ENCODE assay signal across 8 cellular contexts in genomic region chr2:74148457-74149248, GRCh38. TPM values are rescaled to one million over a fixed set of nuclear protein-coding genes. Genes with fewer than 3 reads are reported as not detected.
DNase-seq lines count a peak whose midpoint lies in the region; ATAC-seq and TF ChIP-seq lines count a peak whose summit lies in the region.

No MANE protein-coding gene starts in this region.

- peaks cover 53% of the 10 kb centered on the region for H3F3A ChIP-seq in GM23248 (ENCODE audit: insufficient read depth)
- H3F3A ChIP-seq in smooth muscle cell (ENCODE audit: low read depth): peaks cover 16% of the 10 kb centered on the region

- H4K20me1 ChIP-seq in GM23248 (ENCODE audit: insufficient read depth) (no peaks in the 10 kb centered on the region), smooth muscle cell (ENCODE audit: low read depth) (no peaks in the 10 kb centered on the region)

- H2AFZ ChIP-seq in GM23248 (peak overlapping the region; percentile 97), smooth muscle cell (ENCODE audit: low read depth) (no peak overlapping the region)

- H3K9ac ChIP-seq in GM23248 (peak overlapping the region; percentile 80), smooth muscle cell (ENCODE audit: low read depth) (peak overlapping the region; percentile 28)

- H3K4me1 ChIP-seq in GM23248 (ENCODE audit: insufficient read depth): peaks cover 7% of the 10 kb centered on the region
- peaks cover 12% of the 10 kb centered on the region for H3K4me1 ChIP-seq in right cardiac atrium (ENCODE audit: control insufficient read depth, insufficient read depth, low read length)
- H3K4me1 ChIP-seq in smooth muscle cell (ENCODE audit: low read depth): peaks cover 16% of the 10 kb centered on the region

- in situ Hi-C loops in GM23248 (cut with MboI): no loop called here
- in situ Hi-C loops in ACHN (cut with HindIII; ENCODE audit: low pct_ligation_motif_present, low pct_unique_long_range_greater_than_20kb, low sequenced_read_pairs): no loop called here

- intact Hi-C loops in right cardiac atrium (cut with DNase I): no loop called here

- H3K27me3 ChIP-seq in GM23248 (replicated peaks; ENCODE audit: insufficient read depth) (no peaks in the 10 kb centered on the region), right cardiac atrium (ENCODE audit: control insufficient read depth, insufficient read depth) (no peaks in the 10 kb centered on the region), smooth muscle cell (ENCODE audit: low read depth) (no peaks in the 10 kb centered on the region)

- H3K4me2 ChIP-seq in GM23248 (ENCODE audit: unreplicated experiment) (peak overlapping the region; percentile 96), smooth muscle cell (peak overlapping the region; percentile 87)

- H3K9me3 ChIP-seq in GM23248 (ENCODE audit: low read depth) (no peaks in the 10 kb centered on the region), right cardiac atrium (ENCODE audit: control insufficient read depth, low read length) (no peaks in the 10 kb centered on the region), smooth muscle cell (replicated peaks; ENCODE audit: low read depth) (no peaks in the 10 kb centered on the region)

- peak overlapping the region; percentile 88 for H3K4me3 ChIP-seq in GM23248
- peak overlapping the region; percentile 88 for H3K4me3 ChIP-seq in right cardiac atrium (ENCODE audit: low read length)
- peak overlapping the region; percentile 85 for H3K4me3 ChIP-seq in smooth muscle cell

- H3K36me3 ChIP-seq in GM23248 (ENCODE audit: low read depth) (peaks cover 13% of the 10 kb centered on the region), smooth muscle cell (ENCODE audit: low read depth) (no peaks in the 10 kb centered on the region)

- ATAC-seq in right cardiac atrium: peak in 1 of 2 donors; percentile 2
- ATAC-seq in GM21723 (IDR thresholded peaks at IDR 0.05; ENCODE audit: unreplicated experiment): no peak

- H3K79me2 ChIP-seq in GM23248 (ENCODE audit: insufficient read depth): peaks cover 18% of the 10 kb centered on the region
- H3K79me2 ChIP-seq in smooth muscle cell (ENCODE audit: low read depth): peaks cover 9% of the 10 kb centered on the region

- peak; percentile 23 for DNase-seq in GM23248
- DNase-seq in RPMI7951 (ENCODE audit: low read depth): peak; percentile 40
- DNase-seq in right cardiac atrium: no peak
- no peak for DNase-seq in smooth muscle cell (lab: John Stamatoyannopoulos, UW; ENCODE audit: unreplicated experiment)
- DNase-seq in ureter (ENCODE audit: low spot score): no peak
- DNase-seq in NCI-H2171 (lab: John Stamatoyannopoulos, UW): no peak
- no peak for DNase-seq in ACHN

- TF ChIP-seq CTCF in smooth muscle cell (IDR thresholded peaks at IDR 0.05; ENCODE audit: borderline replicate concordance, insufficient read depth, poor library complexity, severe bottlenecking): no peak

- H3K9me2 ChIP-seq in GM23248 (ENCODE audit: insufficient read depth): no peaks in the 10 kb centered on the region

- H3K27ac ChIP-seq in GM23248 (peak overlapping the region; percentile 35; the same call in 1 of the 2 replicates), right cardiac atrium (ENCODE audit: low read length) (peak overlapping the region; percentile 26), smooth muscle cell (ENCODE audit: low read depth) (peak overlapping the region; percentile 29)

- WGBS in GM23248 (ENCODE audit: low coverage in 1 of 2, low lambda C conversion rate in 2 of 2, missing lambda C conversion rate in 2 of 2), 2 experiments: 33 to 39% methylated on average over 16 of the region's 16 CpGs
- 55% methylated on average over 16 of the region's 16 CpGs for WGBS in right cardiac atrium
- 47% methylated on average over 16 of the region's 16 CpGs for WGBS in smooth muscle cell (ENCODE audit: low lambda C conversion rate)

RNA-seq across cellular contexts. Expression of gene BOLA3, which starts 0.9 kb away (rescaled TPM):
- 46.2 and 63.7 TPM in 2 replicates for total RNA-seq in GM23248 (2014; rRNA removed; shearing (Covaris generic))
- 104 and 109 TPM in 2 replicates for polyA plus RNA-seq in GM23248 (2016; fragmentation: Nextera tagmentation; extraction: Ambion mirVana)
- total RNA-seq in RPMI7951 (2014; rRNA removed; shearing (Covaris generic)): 195 and 214 TPM in 2 replicates
- 100 to 1,000 TPM in 2 of 4 donors, 10 to 100 TPM in 2; 75.5 to 111 (median 96.2) TPM for total RNA-seq in right cardiac atrium
- 327 TPM for polyA plus RNA-seq in right cardiac atrium
- total RNA-seq in smooth muscle cell: 87.5 and 99.7 TPM in 2 replicates
- polyA plus RNA-seq in smooth muscle cell: 93.8 and 100 TPM in 2 replicates
- total RNA-seq in ureter: 40.6 TPM

RNA-seq across cellular contexts. Expression of gene MOB1A, which starts 30.0 kb away (rescaled TPM):
- 120 and 139 TPM in 2 replicates for total RNA-seq in GM23248 (2014; rRNA removed; shearing (Covaris generic))
- polyA plus RNA-seq in GM23248 (2016; fragmentation: Nextera tagmentation; extraction: Ambion mirVana) (92.2 and 105 TPM in 2 replicates), right cardiac atrium (24.8 TPM), smooth muscle cell (41.5 and 45.2 TPM in 2 replicates)
- 174 and 192 TPM in 2 replicates for total RNA-seq in RPMI7951 (2014; rRNA removed; shearing (Covaris generic))
- total RNA-seq in right cardiac atrium (10 to 100 TPM; 54.6 to 78.3 (median 62.8) TPM), smooth muscle cell (98.1 and 140 TPM in 2 replicates), ureter (96.9 TPM)

RNA-seq across cellular contexts. Expression of gene MTHFD2, which starts 49.8 kb away (rescaled TPM):
- 211 and 215 TPM in 2 replicates for total RNA-seq in GM23248 (2014; rRNA removed; shearing (Covaris generic))
- polyA plus RNA-seq in GM23248 (2016; fragmentation: Nextera tagmentation; extraction: Ambion mirVana) (139 and 144 TPM in 2 replicates), right cardiac atrium (8.7 TPM), smooth muscle cell (63.6 and 74.2 TPM in 2 replicates)
- total RNA-seq in RPMI7951 (2014; rRNA removed; shearing (Covaris generic)): 92.6 and 113 TPM in 2 replicates
- total RNA-seq in right cardiac atrium (10 to 100 TPM in 2 of 4 donors, 1 to 10 TPM in 2; 6.7 to 18.0 (median 9.5) TPM), smooth muscle cell (136 and 159 TPM in 2 replicates), ureter (92.5 TPM)

Comparison
In these comparisons a context has a peak if more than half of its experiments do, and no peak if none do; other contexts are left out.
1. DNase-seq: peak in GM23248 (single experiment) and RPMI7951 (single experiment); none in right cardiac atrium (0 of 3), smooth muscle cell (single experiment), ureter (single experiment), NCI-H2171 (single experiment) and ACHN (single experiment).
2. Peak in every context shown above with its lines, with median percentiles within 50 percentile points of each other: H3K27ac ChIP-seq and H3K4me3 ChIP-seq.